In the genomic region with DNA sequence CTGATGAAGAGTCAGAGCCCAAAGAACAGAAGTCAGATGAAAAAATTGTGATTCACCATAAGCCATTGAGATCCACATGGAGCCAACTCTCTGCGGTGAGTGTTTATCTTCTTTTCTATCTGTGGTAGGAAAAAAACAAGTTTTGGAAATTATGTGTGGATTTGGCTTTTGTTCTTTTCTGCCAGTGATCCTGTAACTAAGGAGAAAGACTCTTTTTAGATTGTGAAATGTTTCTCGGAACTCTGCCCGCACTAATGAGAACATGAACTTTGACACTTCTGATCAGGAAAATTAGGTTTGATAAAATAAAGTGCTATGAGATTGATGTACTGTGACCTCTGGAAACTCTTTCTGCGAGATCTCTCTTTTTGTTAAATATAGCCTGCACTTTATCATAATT, we compare ENCODE assay signal across 16 cellular contexts.
"Had no signal": no experiment of that assay in that cellular context is flagged by ENCODE, and none has a peak within 500 bp of the region (broad histone marks: within the 10 kb centered on the region; RNA-seq: fewer than 3 reads in every experiment).

No MANE protein-coding gene starts in this region.

- H3K27me3 ChIP-seq: adrenal gland, esophagus squamous epithelium, pancreas, stomach, testis, upper lobe of left lung had no signal

- H3K9me3 ChIP-seq: adrenal gland, esophagus squamous epithelium, pancreas, stomach, testis, upper lobe of left lung had no signal

- H3K4me3 ChIP-seq: adrenal gland, esophagus squamous epithelium, pancreas, stomach, testis, upper lobe of left lung had no signal

- H3K4me1 ChIP-seq: adrenal gland, testis had no signal

- H3K36me3 ChIP-seq: adrenal gland, pancreas, upper lobe of left lung, WERI-Rb-1 had no signal

- DNase-seq: activated CD4-positive, alpha-beta T cell treated with anti-CD3 and anti-CD28 coated beads, Interleukin-2, amount 50 U/mL, for 48 hours; activated gamma-delta T cell; adrenal gland; effector memory CD4-positive, alpha-beta T cell; esophagus squamous epithelium; head of caudate nucleus; immature natural killer cell; mesenchymal stem cell; naive thymus-derived CD8-positive, alpha-beta T cell; pancreas; retina; stomach; SW 1271; testis; upper lobe of left lung; WERI-Rb-1 had no signal

- ATAC-seq: naive thymus-derived CD8-positive, alpha-beta T cell; pancreas had no signal

- H3K27ac ChIP-seq: adrenal gland, esophagus squamous epithelium, pancreas, testis, WERI-Rb-1 had no signal
